9 cellular contexts compared by ENCODE assay signal in genomic region chr2:205975082-205975949, GRCh38.
DNase-seq lines count a peak whose midpoint lies in the region; ATAC-seq and TF ChIP-seq lines count a peak whose summit lies in the region.
"Had no signal": no experiment of that assay in that cellular context is flagged by ENCODE, and none has a peak within 500 bp of the region (broad histone marks: within the 10 kb centered on the region; RNA-seq: fewer than 3 reads in every experiment).

No MANE protein-coding gene starts in this region.

- H3K4me1 Mint-ChIP-seq in stimulated activated naive CD8-positive, alpha-beta T cell treated with anti-CD3 and anti-CD28 coated beads, Interleukin-15, amount 100 ng/mL, for 72 hours: no peaks in the 10 kb centered on the region

- H3K79me2 ChIP-seq in smooth muscle cell (ENCODE audit: low read depth): no peaks in the 10 kb centered on the region

- H3K9ac ChIP-seq in smooth muscle cell (ENCODE audit: low read depth): no peak overlapping the region

- H3K27ac ChIP-seq in smooth muscle cell (ENCODE audit: low read depth): no peak overlapping the region

- DNase-seq in fibroblast of gingiva (ENCODE audit: low read depth) (peak; percentile 12), smooth muscle cell (lab: John Stamatoyannopoulos, UW; ENCODE audit: unreplicated experiment) (no peak), T-helper 1 cell (no peak)
- DNase-seq in effector CD8-positive, alpha-beta T cell (lab: John Stamatoyannopoulos, UW): no peak
- DNase-seq in stimulated activated naive CD8-positive, alpha-beta T cell treated with anti-CD3 and anti-CD28 coated beads, Interleukin-15, amount 100 ng/mL, for 72 hours: no peak
- DNase-seq: dermis blood vessel endothelial cell had no signal

- no peak overlapping the region for H3K4me3 ChIP-seq in smooth muscle cell

- no peaks in the 10 kb centered on the region for H3K9me3 Mint-ChIP-seq in stimulated activated naive CD8-positive, alpha-beta T cell treated with anti-CD3 and anti-CD28 coated beads, Interleukin-15, amount 100 ng/mL, for 72 hours

- no peaks in the 10 kb centered on the region for H3K9me3 ChIP-seq in smooth muscle cell (replicated peaks; ENCODE audit: low read depth)

- H3K4me1 ChIP-seq in smooth muscle cell (ENCODE audit: low read depth): no peaks in the 10 kb centered on the region

- H3K27me3 Mint-ChIP-seq in stimulated activated naive CD8-positive, alpha-beta T cell treated with anti-CD3 and anti-CD28 coated beads, Interleukin-15, amount 100 ng/mL, for 72 hours: peaks cover 8% of the 10 kb centered on the region

- TF ChIP-seq CTCF in smooth muscle cell (IDR thresholded peaks at IDR 0.05; ENCODE audit: borderline replicate concordance, insufficient read depth, poor library complexity, severe bottlenecking): no peak

- 75% methylated on average over 5 of the region's 5 CpGs for WGBS in smooth muscle cell (ENCODE audit: low lambda C conversion rate)

- no peaks in the 10 kb centered on the region for H3K36me3 ChIP-seq in smooth muscle cell (ENCODE audit: low read depth)

- no peaks in the 10 kb centered on the region for H3F3A ChIP-seq in smooth muscle cell (ENCODE audit: low read depth)

- no peaks in the 10 kb centered on the region for H3K27me3 ChIP-seq in smooth muscle cell (ENCODE audit: low read depth)

- H3K27ac Mint-ChIP-seq in stimulated activated naive CD8-positive, alpha-beta T cell treated with anti-CD3 and anti-CD28 coated beads, Interleukin-15, amount 100 ng/mL, for 72 hours: no peak overlapping the region

- no peak overlapping the region for H3K4me3 Mint-ChIP-seq in stimulated activated naive CD8-positive, alpha-beta T cell treated with anti-CD3 and anti-CD28 coated beads, Interleukin-15, amount 100 ng/mL, for 72 hours

- ATAC-seq in GM19452 (IDR thresholded peaks at IDR 0.05; ENCODE audit: unreplicated experiment) (peak; percentile 61), HG03457 (IDR thresholded peaks at IDR 0.05; ENCODE audit: unreplicated experiment) (peak; percentile 77), GM18868 (IDR thresholded peaks at IDR 0.05; ENCODE audit: unreplicated experiment) (no peak)
- ATAC-seq in stimulated activated naive CD8-positive, alpha-beta T cell treated with anti-CD3 and anti-CD28 coated beads, Interleukin-15, amount 100 ng/mL, for 72 hours: no peak

- H2AFZ ChIP-seq in smooth muscle cell (ENCODE audit: low read depth): peak overlapping the region; percentile 62

- H4K20me1 ChIP-seq in smooth muscle cell (ENCODE audit: low read depth): no peaks in the 10 kb centered on the region

- no peak overlapping the region for H3K4me2 ChIP-seq in smooth muscle cell

Comparison
In these comparisons a context has a peak if more than half of its experiments do, and no peak if none do; other contexts are left out.
1. ATAC-seq: peak in GM19452 (single experiment) and HG03457 (single experiment); none in GM18868 (single experiment) and stimulated activated naive CD8-positive, alpha-beta T cell treated with anti-CD3 and anti-CD28 coated beads, Interleukin-15, amount 100 ng/mL, for 72 hours (single experiment).